Comparison of ENCODE assay signal across 16 cellular contexts in the genomic region with DNA sequence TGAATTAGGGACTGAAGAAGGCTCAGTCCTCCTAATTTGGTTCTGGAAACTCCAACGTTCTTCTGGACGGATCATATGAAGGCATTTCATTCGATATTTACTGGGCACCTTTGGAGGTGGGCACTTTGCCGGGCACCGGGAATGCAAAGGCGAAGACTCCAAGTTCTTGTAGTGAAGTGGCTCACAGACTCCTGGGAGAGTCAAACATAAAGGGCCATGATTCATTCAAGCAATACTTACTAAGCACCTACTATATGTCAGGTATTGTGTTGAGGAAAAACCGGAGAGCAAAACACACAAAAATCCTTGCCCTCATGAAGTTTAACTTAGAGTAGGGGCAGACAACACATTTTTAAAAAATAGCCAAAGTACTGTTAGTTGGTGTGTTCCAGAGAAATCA. TPM values are rescaled to one million over a fixed set of nuclear protein-coding genes. Genes with fewer than 3 reads are reported as not detected.
DNase-seq lines count a peak whose midpoint lies in the region; ATAC-seq, FAIRE-seq and TF ChIP-seq lines count a peak whose summit lies in the region.
"Had no signal": no experiment of that assay in that cellular context is flagged by ENCODE, and none has a peak within 500 bp of the region (broad histone marks: within the 10 kb centered on the region; RNA-seq: fewer than 3 reads in every experiment).

No MANE protein-coding gene starts in this region.

- H3K27me3 ChIP-seq in keratinocyte (ENCODE audit: control insufficient read depth, extremely low read depth, insufficient read depth, low read length) (peaks cover 20% of the 10 kb centered on the region), parathyroid adenoma (ENCODE audit: control insufficient read depth, insufficient read depth, low read length) (no peaks in the 10 kb centered on the region)
- H3K27me3 ChIP-seq: BLaER1 treated with 17β-estradiol and CSF1 and Interleukin-3, amounts not matched to agents 10 nM and 100 nM had no signal

- no peak for ATAC-seq in WTC11
- no peak for ATAC-seq in GM18858 (IDR thresholded peaks at IDR 0.05; ENCODE audit: unreplicated experiment)
- ATAC-seq: A549, GM12878 had no signal

- dilution Hi-C loops in keratinocyte (cut with MboI; ENCODE audit: extremely low pct_ligation_motif_present, low sequenced_read_pairs) = no loop called here

- POLR2A ChIA-PET in WTC11 (lab: Charles Lee) = no interaction called here
- POLR2A ChIA-PET in RWPE1 (lab: Yijun Ruan, JAX; ENCODE audit: low non-redundant PET) = no interaction called here

- H3K4me1 ChIP-seq in ES-I3 (ENCODE audit: insufficient read depth, low read length) = peaks cover 9% of the 10 kb centered on the region
- no peaks in the 10 kb centered on the region for H3K4me1 ChIP-seq in keratinocyte (ENCODE audit: control insufficient read depth, extremely low read depth, insufficient read depth, low read length)
- no peaks in the 10 kb centered on the region for H3K4me1 ChIP-seq in parathyroid adenoma
- H3K4me1 ChIP-seq: BLaER1 treated with 17β-estradiol and CSF1 and Interleukin-3, amounts not matched to agents 10 nM and 100 nM had no signal

- peaks cover 18% of the 10 kb centered on the region for H3K4me1 Mint-ChIP-seq in WTC11

- no peaks in the 10 kb centered on the region; the same call in none of the 2 replicates for H3K27me3 Mint-ChIP-seq in WTC11 (ENCODE audit: low read depth)

- H3K9me1 ChIP-seq in keratinocyte (ENCODE audit: control insufficient read depth, extremely low read depth, insufficient read depth, low read length) = no peaks in the 10 kb centered on the region

- no peaks in the 10 kb centered on the region for H3K9me3 Mint-ChIP-seq in WTC11
- H3K9me3 Mint-ChIP-seq: CD8-positive, alpha-beta memory T cell had no signal

- H3K9ac ChIP-seq in ES-I3 (ENCODE audit: low read depth, low read length) (peak overlapping the region; percentile 24; the same call in 1 of the 2 replicates), keratinocyte (ENCODE audit: control insufficient read depth, extremely low read depth, insufficient read depth, low read length) (no peak overlapping the region), parathyroid adenoma (no peak overlapping the region)
- H3K9ac ChIP-seq: BLaER1 treated with 17β-estradiol and CSF1 and Interleukin-3, amounts not matched to agents 10 nM and 100 nM had no signal

- peak overlapping the region; percentile 62 for H3K4me3 Mint-ChIP-seq in WTC11

- H3K27ac ChIP-seq in keratinocyte (ENCODE audit: control insufficient read depth, insufficient read depth, low read length) (no peak overlapping the region), parathyroid adenoma (no peak overlapping the region), RWPE1 (no peak overlapping the region)
- H3K27ac ChIP-seq: A549; BLaER1 treated with 17β-estradiol and CSF1 and Interleukin-3, amounts not matched to agents 10 nM and 100 nM had no signal

- no peaks in the 10 kb centered on the region for H3K79me2 ChIP-seq in keratinocyte (ENCODE audit: control insufficient read depth, insufficient read depth, low read length)
- no peaks in the 10 kb centered on the region for H3K79me2 ChIP-seq in parathyroid adenoma

- no peak for FAIRE-seq in keratinocyte (lab: Jason Lieb, UNC)
- FAIRE-seq: A549, GM12878 had no signal

- H3K4me2 ChIP-seq in keratinocyte (ENCODE audit: control insufficient read depth, extremely low read depth, insufficient read depth, low read depth, low read length) (peak overlapping the region; percentile 30), parathyroid adenoma (ENCODE audit: low read length) (no peak overlapping the region)
- H3K4me2 ChIP-seq: A549; BLaER1 treated with 17β-estradiol and CSF1 and Interleukin-3, amounts not matched to agents 10 nM and 100 nM had no signal

- CTCF ChIA-PET in WTC11 (lab: Charles Lee) (no interaction called here), RWPE1 (lab: Yijun Ruan, JAX) (no interaction called here)

- no peak overlapping the region for H3K4me3 ChIP-seq in keratinocyte (ENCODE audit: control insufficient read depth in 2 of 3, extremely low read depth in 1 of 3, insufficient read depth in 2 of 3, low read depth in 1 of 3, low read length in 3 of 3)
- no peak overlapping the region for H3K4me3 ChIP-seq in parathyroid adenoma (ENCODE audit: low read depth, low read length)
- H3K4me3 ChIP-seq: A549; BLaER1 treated with 17β-estradiol and CSF1 and Interleukin-3, amounts not matched to agents 10 nM and 100 nM; GM12878 had no signal

- no peak overlapping the region for H3K27ac Mint-ChIP-seq in WTC11

- H3K36me3 Mint-ChIP-seq in WTC11 = no peaks in the 10 kb centered on the region

- H3K9me3 ChIP-seq in ES-I3 (ENCODE audit: control insufficient read depth, insufficient read depth, low read length) (no peaks in the 10 kb centered on the region), keratinocyte (ENCODE audit: control insufficient read depth, low read depth, low read length) (no peaks in the 10 kb centered on the region), parathyroid adenoma (ENCODE audit: control insufficient read depth, low read length) (no peaks in the 10 kb centered on the region)
- H3K9me3 ChIP-seq: A549; BLaER1 treated with 17β-estradiol and CSF1 and Interleukin-3, amounts not matched to agents 10 nM and 100 nM had no signal

- H3K36me3 ChIP-seq in ES-I3 (ENCODE audit: insufficient read depth, low read length) (no peaks in the 10 kb centered on the region), keratinocyte (ENCODE audit: control insufficient read depth in 2 of 2, extremely low read depth in 1 of 2, insufficient read depth in 2 of 2, low read length in 2 of 2) (no peaks in the 10 kb centered on the region), parathyroid adenoma (ENCODE audit: control insufficient read depth, insufficient read depth, low read length) (no peaks in the 10 kb centered on the region)
- H3K36me3 ChIP-seq: BLaER1 treated with 17β-estradiol and CSF1 and Interleukin-3, amounts not matched to agents 10 nM and 100 nM had no signal

- TF ChIP-seq CTCF in WTC11 (IDR thresholded peaks at IDR 0.05) (no peak), keratinocyte (optimal IDR thresholded peaks at IDR 0.05 in 1 of 3, IDR thresholded peaks at IDR 0.05 in 1 of 3, conservative IDR thresholded peaks at IDR 0.05 in 1 of 3; ENCODE audit: extremely low read depth in 1 of 3, insufficient read depth in 2 of 3, low read length in 3 of 3) (no peak), parathyroid adenoma (IDR thresholded peaks at IDR 0.05) (no peak), RWPE1 (conservative IDR thresholded peaks at IDR 0.05; ENCODE audit: low read depth) (no peak)

- DNase-seq in WTC11 (ENCODE audit: low spot score) = no peak
- DNase-seq in keratinocyte (ENCODE audit: low read depth, low spot score) = no peak
- DNase-seq in NCI-H1417 treated with DMSO at 0.1 percent for 48 hours (lab: John Stamatoyannopoulos, UW) = no peak
- DNase-seq in RWPE1 (ENCODE audit: low spot score) = no peak
- DNase-seq: CD8-positive, alpha-beta memory T cell; DND-41; GDM1; GOT3; OCI-M1 had no signal

- no peaks in the 10 kb centered on the region for H4K20me1 ChIP-seq in keratinocyte (ENCODE audit: control insufficient read depth, extremely low read depth, insufficient read depth, low read length)

- H2AFZ ChIP-seq in keratinocyte (ENCODE audit: control insufficient read depth, low read length) = no peak overlapping the region
- peak overlapping the region; percentile 87 for H2AFZ ChIP-seq in parathyroid adenoma

TF ChIP-seq in WTC11, 78 proteins besides CTCF, POLR2A, EP300 and RAD21 (continues in another document):
- no peak for TF ChIP-seq SMAD4 (CRISPR knock-in tag; IDR thresholded peaks at IDR 0.05)
- TF ChIP-seq SP1 (CRISPR knock-in tag; conservative IDR thresholded peaks at IDR 0.05) = no peak
- TF ChIP-seq ZNF671 (CRISPR knock-in tag; IDR thresholded peaks at IDR 0.05) = no peak
- TF ChIP-seq TCF7 (CRISPR knock-in tag; IDR thresholded peaks at IDR 0.05; ENCODE audit: low read depth) = no peak
- no peak for TF ChIP-seq ELF4 (CRISPR knock-in tag; IDR thresholded peaks at IDR 0.05; ENCODE audit: low read depth)
- TF ChIP-seq NR2C2 (CRISPR knock-in tag; IDR thresholded peaks at IDR 0.05) = no peak
- no peak for TF ChIP-seq RELA (CRISPR knock-in tag; IDR thresholded peaks at IDR 0.05; ENCODE audit: borderline replicate concordance)
- no peak for TF ChIP-seq ETV6 (CRISPR knock-in tag; IDR thresholded peaks at IDR 0.05)
- TF ChIP-seq GTF2I (CRISPR knock-in tag; conservative IDR thresholded peaks at IDR 0.05) = no peak

RNA-seq across cellular contexts. Expression of a gene that starts 17.0 kb away (rescaled TPM):
- 17.8 to 19.8 TPM (median 18.4 TPM) in 3 replicates for total RNA-seq in WTC11 (2021)
- 0.52 to 4.1 TPM (median 3.4 TPM) in 3 replicates for polyA plus RNA-seq in keratinocyte
- 0.06 TPM for polyA plus RNA-seq in keratinocyte (2011; ENCODE audit: low read depth)
- polyA plus RNA-seq in keratinocyte (2011; cell fraction: cytosol; rRNA removed) = 0.65 and 1.2 TPM in 2 replicates
- 0.87 and 1.1 TPM in 2 replicates for polyA plus RNA-seq in keratinocyte (2011; cell fraction: nucleus; rRNA removed)
- 0.14 and 3.7 TPM in 2 replicates for polyA plus RNA-seq in keratinocyte (2012; ENCODE audit: low replicate concordance)
- 0.36 to 5.1 TPM (median 0.49 TPM) in 3 replicates for polyA minus RNA-seq in keratinocyte
- polyA minus RNA-seq in keratinocyte (2011; cell fraction: cytosol; rRNA and poly(A)+ RNA removed) = 1.5 TPM
- 0.74 and 1.6 TPM in 2 replicates for polyA minus RNA-seq in keratinocyte (2011; cell fraction: nucleus; rRNA and poly(A)+ RNA removed)

RNA-seq across cellular contexts. Expression of a gene that starts 21.2 kb away (rescaled TPM):
- 805 to 905 TPM (median 863 TPM) in 3 replicates for total RNA-seq in WTC11 (2021)
- polyA plus RNA-seq in keratinocyte = 1,925 to 2,606 TPM (median 2,174 TPM) in 3 replicates
- polyA plus RNA-seq in keratinocyte (2011; ENCODE audit: low read depth) = 1,744 TPM
- 2,212 and 2,787 TPM in 2 replicates for polyA plus RNA-seq in keratinocyte (2011; cell fraction: cytosol; rRNA removed)
- polyA plus RNA-seq in keratinocyte (2011; cell fraction: nucleus; rRNA removed) = 662 and 946 TPM in 2 replicates
- 1,725 and 2,475 TPM in 2 replicates for polyA plus RNA-seq in keratinocyte (2012; ENCODE audit: low replicate concordance)
- 512 to 1,513 TPM (median 1,408 TPM) in 3 replicates for polyA minus RNA-seq in keratinocyte
- 1,622 TPM for polyA minus RNA-seq in keratinocyte (2011; cell fraction: cytosol; rRNA and poly(A)+ RNA removed)
- 148 and 256 TPM in 2 replicates for polyA minus RNA-seq in keratinocyte (2011; cell fraction: nucleus; rRNA and poly(A)+ RNA removed)

RNA-seq across cellular contexts. Expression of a gene that starts 49.9 kb away (rescaled TPM):
- 2.2 to 4.5 TPM (median 3.9 TPM) in 3 replicates for total RNA-seq in WTC11 (2021)
- 0.25 to 0.30 TPM in 2 of 3 replicates, not detected in the other for polyA plus RNA-seq in keratinocyte
- not detected for polyA plus RNA-seq in keratinocyte (2011; ENCODE audit: low read depth)
- polyA plus RNA-seq in keratinocyte (2011; cell fraction: cytosol; rRNA removed) = not detected in 2 replicates
- polyA plus RNA-seq in keratinocyte (2011; cell fraction: nucleus; rRNA removed) = 0.60 TPM in 1 of 2 replicates, not detected in the other
- 0.24 and 0.37 TPM in 2 replicates for polyA plus RNA-seq in keratinocyte (2012; ENCODE audit: low replicate concordance)
- 0.80 TPM in 1 of 3 replicates, not detected in the others for polyA minus RNA-seq in keratinocyte
- not detected for polyA minus RNA-seq in keratinocyte (2011; cell fraction: cytosol; rRNA and poly(A)+ RNA removed)
- polyA minus RNA-seq in keratinocyte (2011; cell fraction: nucleus; rRNA and poly(A)+ RNA removed) = not detected in 2 replicates
- total RNA-seq: CD8-positive, alpha-beta memory T cell; GM12878; NCI-H460 had no signal
- polyA plus RNA-seq: CD8-positive, alpha-beta memory T cell had no signal
